ENCODE assay signal across 8 cellular contexts in genomic region chr14:59254911-59255545, GRCh38.
DNase-seq lines count a peak whose midpoint lies in the region; ATAC-seq and TF ChIP-seq lines count a peak whose summit lies in the region.

No MANE protein-coding gene starts in this region.

- TF ChIP-seq CTCF in prostate gland (IDR thresholded peaks at IDR 0.05) = no peak
- TF ChIP-seq CTCF in WERI-Rb-1 (IDR thresholded peaks at IDR 0.05; ENCODE audit: low read depth, low read length) = no peak

- WGBS in prostate gland = 56% methylated on average over 5 of the region's 5 CpGs

- H3K9me3 ChIP-seq in prostate gland (no peaks in the 10 kb centered on the region), WERI-Rb-1 (ENCODE audit: severe bottlenecking) (no peaks in the 10 kb centered on the region)

- H3K27me3 ChIP-seq in prostate gland (replicated peaks; ENCODE audit: insufficient read depth) (no peaks in the 10 kb centered on the region), WERI-Rb-1 (ENCODE audit: insufficient read depth, low read depth, severe bottlenecking) (no peaks in the 10 kb centered on the region)

- H3K4me3 ChIP-seq in prostate gland (no peak overlapping the region), WERI-Rb-1 (ENCODE audit: low read depth, low read length) (no peak overlapping the region)

- H3K36me3 ChIP-seq in prostate gland = no peaks in the 10 kb centered on the region
- H3K36me3 ChIP-seq in WERI-Rb-1 = no peaks in the 10 kb centered on the region

- H3K27ac ChIP-seq in prostate gland (peak overlapping the region; percentile 59), WERI-Rb-1 (no peak overlapping the region)

- ATAC-seq in GM18502 (IDR thresholded peaks at IDR 0.05; ENCODE audit: poor library complexity, unreplicated experiment) (peak; percentile 72), HG03442 (IDR thresholded peaks at IDR 0.05; ENCODE audit: unreplicated experiment) (peak; percentile 49), HG02588 (IDR thresholded peaks at IDR 0.05; ENCODE audit: unreplicated experiment) (no peak)

- peak; percentile 43 for DNase-seq in dedifferentiated amniotic fluid mesenchymal stem cell (ENCODE audit: extremely low spot score)
- no peak for DNase-seq in prostate gland (ENCODE audit: low spot score)
- DNase-seq in hippocampal formation (lab: John Stamatoyannopoulos, UW) = no peak
- DNase-seq in NCI-H2029 treated with DMSO at 0.1 percent for 48 hours (lab: John Stamatoyannopoulos, UW) = no peak
- DNase-seq in WERI-Rb-1 = no peak

- no peak for TF ChIP-seq POLR2A in prostate gland (IDR thresholded peaks at IDR 0.05)

- H3K4me1 ChIP-seq in prostate gland (replicated peaks) = peaks cover 8% of the 10 kb centered on the region

- intact Hi-C loops in prostate gland (cut with DNase I) = no loop called here
